40 cellular contexts compared by ENCODE assay signal in genomic region chr2:56460508-56460907, GRCh38.
"Had no signal": no experiment of that assay in that cellular context is flagged by ENCODE, and none has a peak within 500 bp of the region (broad histone marks: within the 10 kb centered on the region; RNA-seq: fewer than 3 reads in every experiment).

No MANE protein-coding gene starts in this region.

- H3K27me3 Mint-ChIP-seq: activated naive CD4-positive, alpha-beta T cell treated with anti-CD3 and anti-CD28 coated beads, Interleukin-2, amount 10 ng/mL, durations not matched to agents 7 days and 5 days; activated naive CD4-positive, alpha-beta T cell treated with anti-CD3 and anti-CD28 coated beads, Interleukin-2, amount 50 U/mL, for 24 hours; activated naive CD8-positive, alpha-beta T cell; activated naive CD8-positive, alpha-beta T cell treated with anti-CD3 and anti-CD28 coated beads for 36 hours; activated naive CD8-positive, alpha-beta T cell treated with anti-CD3 and anti-CD28 coated beads, Interleukin-2, amount 10 ng/mL, durations not matched to agents 7 days and 5 days; activated naive CD8-positive, alpha-beta T cell treated with anti-CD3 and anti-CD28 coated beads, Interleukin-2, amount 50 U/mL, for 24 hours; activated T-cell treated with anti-CD3 and anti-CD28 coated beads, Interleukin-2, amount 50 U/mL, for 24 hours; activated T-helper 17 cell treated with anti-CD3 and anti-CD28 coated beads, Interleukin-2, amount 50 U/mL, for 72 hours; brain; central memory CD8-positive, alpha-beta T cell had no signal

- H3K27me3 ChIP-seq: adrenal gland, ascending aorta, body of pancreas, brain microvascular endothelial cell, breast epithelium, cardiac muscle cell had no signal

- H3K4me1 Mint-ChIP-seq: activated naive CD4-positive, alpha-beta T cell treated with anti-CD3 and anti-CD28 coated beads, Interleukin-2, amount 10 ng/mL, durations not matched to agents 7 days and 5 days; activated naive CD4-positive, alpha-beta T cell treated with anti-CD3 and anti-CD28 coated beads, Interleukin-2, amount 50 U/mL, for 24 hours; activated naive CD8-positive, alpha-beta T cell treated with anti-CD3 and anti-CD28 coated beads for 36 hours; activated naive CD8-positive, alpha-beta T cell treated with anti-CD3 and anti-CD28 coated beads, Interleukin-2, amount 10 ng/mL, durations not matched to agents 7 days and 5 days; activated naive CD8-positive, alpha-beta T cell treated with anti-CD3 and anti-CD28 coated beads, Interleukin-2, amount 50 U/mL, for 24 hours; activated T-helper 17 cell treated with anti-CD3 and anti-CD28 coated beads, Interleukin-2, amount 50 U/mL, for 72 hours; brain; central memory CD8-positive, alpha-beta T cell had no signal

- H3K9me3 ChIP-seq: adrenal gland, ascending aorta, body of pancreas, breast epithelium had no signal

- H3K27ac ChIP-seq: adrenal gland, ascending aorta, body of pancreas, brain microvascular endothelial cell, breast epithelium, cardiac muscle cell had no signal

- H3K4me1 ChIP-seq: adrenal gland, ascending aorta, breast epithelium had no signal

- H3K9me3 Mint-ChIP-seq: activated naive CD4-positive, alpha-beta T cell treated with anti-CD3 and anti-CD28 coated beads, Interleukin-2, amount 50 U/mL, for 24 hours; brain had no signal

- ATAC-seq: activated naive CD4-positive, alpha-beta T cell treated with anti-CD3 and anti-CD28 coated beads, Interleukin-2, amount 50 U/mL, for 72 hours; activated naive CD8-positive, alpha-beta T cell treated with anti-CD3 and anti-CD28 coated beads, Interleukin-2, amount 50 U/mL, for 24 hours; activated T-cell treated with anti-CD3 and anti-CD28 coated beads, Interleukin-2, amount 50 U/mL, for 4 hours; activated T-cell treated with anti-CD3 and anti-CD28 coated beads, Interleukin-2, amount 50 U/mL, for 72 hours; activated T-helper 17 cell treated with anti-CD3 and anti-CD28 coated beads, Interleukin-2, amount 50 U/mL, for 72 hours; body of pancreas had no signal

- H3K36me3 Mint-ChIP-seq: activated naive CD4-positive, alpha-beta T cell treated with anti-CD3 and anti-CD28 coated beads, Interleukin-2, amount 10 ng/mL, durations not matched to agents 7 days and 5 days; activated naive CD4-positive, alpha-beta T cell treated with anti-CD3 and anti-CD28 coated beads, Interleukin-2, amount 50 U/mL, for 24 hours; activated naive CD4-positive, alpha-beta T cell treated with anti-CD3 and anti-CD28 coated beads, Interleukin-2, amount 50 U/mL, for 72 hours; activated naive CD8-positive, alpha-beta T cell; activated naive CD8-positive, alpha-beta T cell treated with anti-CD3 and anti-CD28 coated beads for 36 hours; activated naive CD8-positive, alpha-beta T cell treated with anti-CD3 and anti-CD28 coated beads, Interleukin-2, amount 10 ng/mL, durations not matched to agents 7 days and 5 days; brain had no signal

- H3K36me3 ChIP-seq: adrenal gland, ascending aorta, brain microvascular endothelial cell, breast epithelium, cardiac muscle cell had no signal

- H3K4me3 ChIP-seq: adrenal gland, ascending aorta, body of pancreas, breast epithelium, cardiac muscle cell had no signal

- FAIRE-seq: astrocyte, bronchial epithelial cell had no signal

- H3K4me3 Mint-ChIP-seq: activated naive CD4-positive, alpha-beta T cell treated with anti-CD3 and anti-CD28 coated beads for 36 hours; activated naive CD4-positive, alpha-beta T cell treated with anti-CD3 and anti-CD28 coated beads, Interleukin-2, amount 10 ng/mL, durations not matched to agents 7 days and 5 days; activated naive CD4-positive, alpha-beta T cell treated with anti-CD3 and anti-CD28 coated beads, Interleukin-2, amount 50 U/mL, for 24 hours; activated naive CD8-positive, alpha-beta T cell; activated naive CD8-positive, alpha-beta T cell treated with anti-CD3 and anti-CD28 coated beads for 36 hours; activated naive CD8-positive, alpha-beta T cell treated with anti-CD3 and anti-CD28 coated beads, Interleukin-2, amount 10 ng/mL, durations not matched to agents 7 days and 5 days; activated naive CD8-positive, alpha-beta T cell treated with anti-CD3 and anti-CD28 coated beads, Interleukin-2, amount 50 U/mL, for 24 hours; activated T-cell treated with anti-CD3 and anti-CD28 coated beads, Interleukin-2, amount 50 U/mL, for 24 hours; activated T-cell treated with anti-CD3 and anti-CD28 coated beads, Interleukin-2, amount 50 U/mL, for 4 hours; activated T-cell treated with anti-CD3 and anti-CD28 coated beads, Interleukin-2, amount 50 U/mL, for 72 hours; activated T-helper 1 cell treated with anti-CD3 and anti-CD28 coated beads, Interleukin-12 subunit alpha, Interleukin-12 subunit beta, Interleukin-2, Interleukin-4 antibody, amounts not matched to agents 30 ng/mL and 10 ng/mL and 1 ng/mL, durations not matched to agents 14 hours and 24 hours and 36 hours; activated T-helper 17 cell treated with anti-CD3 and anti-CD28 coated beads, Interleukin-2, amount 50 U/mL, for 72 hours; brain; central memory CD8-positive, alpha-beta T cell had no signal

- H3K27ac Mint-ChIP-seq: activated naive CD4-positive, alpha-beta T cell treated with anti-CD3 and anti-CD28 coated beads for 36 hours; activated naive CD4-positive, alpha-beta T cell treated with anti-CD3 and anti-CD28 coated beads, Interleukin-2, amount 10 ng/mL, durations not matched to agents 7 days and 5 days; activated naive CD4-positive, alpha-beta T cell treated with anti-CD3 and anti-CD28 coated beads, Interleukin-2, amount 50 U/mL, for 24 hours; activated naive CD4-positive, alpha-beta T cell treated with anti-CD3 and anti-CD28 coated beads, Interleukin-2, amount 50 U/mL, for 72 hours; activated naive CD8-positive, alpha-beta T cell; activated naive CD8-positive, alpha-beta T cell treated with anti-CD3 and anti-CD28 coated beads for 36 hours; activated naive CD8-positive, alpha-beta T cell treated with anti-CD3 and anti-CD28 coated beads, Interleukin-2, amount 10 ng/mL, durations not matched to agents 7 days and 5 days; activated naive CD8-positive, alpha-beta T cell treated with anti-CD3 and anti-CD28 coated beads, Interleukin-2, amount 50 U/mL, for 24 hours; activated T-cell treated with anti-CD3 and anti-CD28 coated beads, Interleukin-2, amount 50 U/mL, for 24 hours; activated T-cell treated with anti-CD3 and anti-CD28 coated beads, Interleukin-2, amount 50 U/mL, for 72 hours; activated T-helper 1 cell treated with anti-CD3 and anti-CD28 coated beads, Interleukin-12 subunit alpha, Interleukin-12 subunit beta, Interleukin-2, Interleukin-4 antibody, amounts not matched to agents 30 ng/mL and 10 ng/mL and 1 ng/mL, durations not matched to agents 14 hours and 24 hours and 36 hours; activated T-helper 17 cell treated with anti-CD3 and anti-CD28 coated beads, Interleukin-2, amount 50 U/mL, for 72 hours; activated T-helper 2 cell treated with anti-CD3 and anti-CD28 coated beads, Interferon-gamma antibody, Interleukin-2, Interleukin-4, amounts not matched to agents 10 μg/mL and 5 μg/mL and 100 μg/mL, durations not matched to agents 14 hours and 24 hours and 36 hours; brain had no signal

- DNase-seq: activated effector memory CD4-positive, alpha-beta T cell treated with anti-CD3 and anti-CD28 coated beads, Interleukin-2, amount 50 U/mL, for 16 hours; activated effector memory CD4-positive, alpha-beta T cell treated with Interleukin-2 at 50 U/mL for 16 hours; activated gamma-delta T cell; activated gamma-delta T cell treated with Interleukin-2 at 50 U/mL for 16 hours; activated naive CD4-positive, alpha-beta T cell; activated naive CD4-positive, alpha-beta T cell treated with anti-CD3 and anti-CD28 coated beads for 36 hours; activated naive CD4-positive, alpha-beta T cell treated with anti-CD3 and anti-CD28 coated beads, Interleukin-2, amount 10 ng/mL, durations not matched to agents 7 days and 5 days; activated naive CD4-positive, alpha-beta T cell treated with anti-CD3 and anti-CD28 coated beads, Interleukin-2, amount 50 U/mL, for 16 hours; activated naive CD4-positive, alpha-beta T cell treated with Interleukin-2 at 50 U/mL for 16 hours; activated naive CD8-positive, alpha-beta T cell treated with anti-CD3 and anti-CD28 coated beads for 36 hours; activated naive CD8-positive, alpha-beta T cell treated with anti-CD3 and anti-CD28 coated beads, Interleukin-2, amount 10 ng/mL, durations not matched to agents 7 days and 5 days; activated naive CD8-positive, alpha-beta T cell treated with anti-CD3 and anti-CD28 coated beads, Interleukin-2, amount 50 U/mL, for 24 hours; activated T-cell treated with anti-CD3 and anti-CD28 coated beads, Interleukin-2, amount 50 U/mL, for 1 hour; activated T-cell treated with anti-CD3 and anti-CD28 coated beads, Interleukin-2, amount 50 U/mL, for 24 hours; activated T-cell treated with anti-CD3 and anti-CD28 coated beads, Interleukin-2, amount 50 U/mL, for 4 hours; activated T-cell treated with anti-CD3 and anti-CD28 coated beads, Interleukin-2, amount 50 U/mL, for 48 hours; activated T-cell treated with anti-CD3 and anti-CD28 coated beads, Interleukin-2, amount 50 U/mL, for 72 hours; adrenal gland; amniotic stem cell; amygdala; anterior cingulate cortex; aorta; body of pancreas; brain microvascular endothelial cell; caudate nucleus; central memory CD4-positive, alpha-beta T cell; cerebellar nuclear complex had no signal
